9 cellular contexts compared by ENCODE assay signal in genomic region chr3:112364291-112364690, GRCh38. TPM values are rescaled to one million over a fixed set of nuclear protein-coding genes. Genes with fewer than 3 reads are reported as not detected.
A peak's percentile ranks its signal among the peaks of the same experiment; 100 is the strongest.
DNase-seq lines count a peak whose midpoint lies in the region; ATAC-seq and TF ChIP-seq lines count a peak whose summit lies in the region.
"Had no signal": no experiment of that assay in that cellular context is flagged by ENCODE, and none has a peak within 500 bp of the region (broad histone marks: within the 10 kb centered on the region; RNA-seq: fewer than 3 reads in every experiment).

No MANE protein-coding gene starts in this region.

- no peak for DNase-seq in activated T-helper 1 cell treated with anti-CD3 and anti-CD28 coated beads, Interleukin-12 subunit alpha, Interleukin-12 subunit beta, Interleukin-2, Interleukin-4 antibody, amounts not matched to agents 30 ng/mL and 10 ng/mL and 1 ng/mL, durations not matched to agents 14 hours and 24 hours and 36 hours (ENCODE audit: low spot score)
- no peak for DNase-seq in body of pancreas
- DNase-seq in anterior cingulate cortex (lab: John Stamatoyannopoulos, UW) = no peak
- DNase-seq in KBM-7 = no peak
- no peak for DNase-seq in smooth muscle cell (lab: John Stamatoyannopoulos, UW; ENCODE audit: unreplicated experiment)
- DNase-seq: posterior cingulate gyrus had no signal

- H3K4me2 ChIP-seq in smooth muscle cell = no peak overlapping the region

- peak overlapping the region; percentile 18 for H3K27ac Mint-ChIP-seq in activated T-helper 1 cell treated with anti-CD3 and anti-CD28 coated beads, Interleukin-12 subunit alpha, Interleukin-12 subunit beta, Interleukin-2, Interleukin-4 antibody, amounts not matched to agents 30 ng/mL and 10 ng/mL and 1 ng/mL, durations not matched to agents 14 hours and 24 hours and 36 hours

- peak; percentile 66 for ATAC-seq in GM18868 (IDR thresholded peaks at IDR 0.05; ENCODE audit: unreplicated experiment)
- peak; percentile 64 for ATAC-seq in HG02852 (IDR thresholded peaks at IDR 0.05; ENCODE audit: unreplicated experiment)
- ATAC-seq in body of pancreas = no peak

- no peaks in the 10 kb centered on the region for H3K9me3 Mint-ChIP-seq in activated T-helper 1 cell treated with anti-CD3 and anti-CD28 coated beads, Interleukin-12 subunit alpha, Interleukin-12 subunit beta, Interleukin-2, Interleukin-4 antibody, amounts not matched to agents 30 ng/mL and 10 ng/mL and 1 ng/mL, durations not matched to agents 14 hours and 24 hours and 36 hours

- no peaks in the 10 kb centered on the region for H3F3A ChIP-seq in smooth muscle cell (ENCODE audit: low read depth)

- H3K4me1 ChIP-seq in ACC112 (ENCODE audit: control insufficient read depth, insufficient read depth, low read length, unreplicated experiment) (peaks cover 15% of the 10 kb centered on the region), body of pancreas (no peaks in the 10 kb centered on the region), smooth muscle cell (ENCODE audit: low read depth) (no peaks in the 10 kb centered on the region)

- no peak for TF ChIP-seq POLR2A in body of pancreas (IDR thresholded peaks at IDR 0.05)

- H3K4me3 ChIP-seq in ACC112 (ENCODE audit: low read depth, low read length) (no peak overlapping the region), body of pancreas (no peak overlapping the region), smooth muscle cell (no peak overlapping the region)

- H3K4me3 Mint-ChIP-seq in activated T-helper 1 cell treated with anti-CD3 and anti-CD28 coated beads, Interleukin-12 subunit alpha, Interleukin-12 subunit beta, Interleukin-2, Interleukin-4 antibody, amounts not matched to agents 30 ng/mL and 10 ng/mL and 1 ng/mL, durations not matched to agents 14 hours and 24 hours and 36 hours = peak overlapping the region; percentile 49

- H3K27ac ChIP-seq in ACC112 (ENCODE audit: low read depth, low read length) (no peak overlapping the region), body of pancreas (no peak overlapping the region), smooth muscle cell (ENCODE audit: low read depth) (no peak overlapping the region)

- H3K27me3 Mint-ChIP-seq in activated T-helper 1 cell treated with anti-CD3 and anti-CD28 coated beads, Interleukin-12 subunit alpha, Interleukin-12 subunit beta, Interleukin-2, Interleukin-4 antibody, amounts not matched to agents 30 ng/mL and 10 ng/mL and 1 ng/mL, durations not matched to agents 14 hours and 24 hours and 36 hours (ENCODE audit: insufficient read depth) = no peaks in the 10 kb centered on the region

- H4K20me1 ChIP-seq in smooth muscle cell (ENCODE audit: low read depth) = no peaks in the 10 kb centered on the region

- H3K9me3 ChIP-seq in body of pancreas (no peaks in the 10 kb centered on the region), smooth muscle cell (replicated peaks; ENCODE audit: low read depth) (no peaks in the 10 kb centered on the region)

- H3K27me3 ChIP-seq in ACC112 (ENCODE audit: insufficient read depth, low read length) (no peaks in the 10 kb centered on the region), body of pancreas (no peaks in the 10 kb centered on the region), smooth muscle cell (ENCODE audit: low read depth) (no peaks in the 10 kb centered on the region)

- peak overlapping the region; percentile 54 for H2AFZ ChIP-seq in ACC112 (ENCODE audit: low read length, unreplicated experiment)
- no peak overlapping the region for H2AFZ ChIP-seq in smooth muscle cell (ENCODE audit: low read depth)

- intact Hi-C loops in activated T-helper 1 cell treated with anti-CD3 and anti-CD28 coated beads, Interleukin-12 subunit alpha, Interleukin-12 subunit beta, Interleukin-2, Interleukin-4 antibody, amounts not matched to agents 30 ng/mL and 10 ng/mL and 1 ng/mL, durations not matched to agents 14 hours and 24 hours and 36 hours (cut with micrococcal nuclease) = loop anchor here (1.0 to 2.0 kb wide), 3 partner anchors 9 to 73 kb away; no protein-coding TSS in a partner anchor
- intact Hi-C loops in body of pancreas (cut with DNase I) = no loop called here

- peaks cover 48% of the 10 kb centered on the region for H3K36me3 Mint-ChIP-seq in activated T-helper 1 cell treated with anti-CD3 and anti-CD28 coated beads, Interleukin-12 subunit alpha, Interleukin-12 subunit beta, Interleukin-2, Interleukin-4 antibody, amounts not matched to agents 30 ng/mL and 10 ng/mL and 1 ng/mL, durations not matched to agents 14 hours and 24 hours and 36 hours (ENCODE audit: low read depth)

- in situ Hi-C loops in KBM-7 (cut with MboI; ENCODE audit: low pct_unique_long_range_greater_than_20kb, low sequenced_read_pairs) = no loop called here

- no peak for TF ChIP-seq CTCF in body of pancreas (IDR thresholded peaks at IDR 0.05)
- no peak for TF ChIP-seq CTCF in smooth muscle cell (IDR thresholded peaks at IDR 0.05; ENCODE audit: borderline replicate concordance, insufficient read depth, poor library complexity, severe bottlenecking)

- H3K79me2 ChIP-seq in ACC112 (ENCODE audit: control insufficient read depth, insufficient read depth, low read length, unreplicated experiment) = no peaks in the 10 kb centered on the region
- no peaks in the 10 kb centered on the region for H3K79me2 ChIP-seq in smooth muscle cell (ENCODE audit: low read depth)

- H3K4me1 Mint-ChIP-seq in activated T-helper 1 cell treated with anti-CD3 and anti-CD28 coated beads, Interleukin-12 subunit alpha, Interleukin-12 subunit beta, Interleukin-2, Interleukin-4 antibody, amounts not matched to agents 30 ng/mL and 10 ng/mL and 1 ng/mL, durations not matched to agents 14 hours and 24 hours and 36 hours (ENCODE audit: low read depth) = peaks cover 50% of the 10 kb centered on the region

- H3K36me3 ChIP-seq in ACC112 (ENCODE audit: insufficient read depth, low read length) (no peaks in the 10 kb centered on the region), body of pancreas (replicated peaks in 1 of 2; ENCODE audit: insufficient read depth in 1 of 2, low read depth in 2 of 2) (no peaks in the 10 kb centered on the region), smooth muscle cell (ENCODE audit: low read depth) (no peaks in the 10 kb centered on the region)

- no peak overlapping the region for H3K9ac ChIP-seq in smooth muscle cell (ENCODE audit: low read depth)

- 65 to 73% methylated on average over 1 of the region's 1 CpG for WGBS in body of pancreas, 2 donors
- WGBS in smooth muscle cell (ENCODE audit: low lambda C conversion rate) = 97% methylated on average over 1 of the region's 1 CpG

RNA-seq across cellular contexts. Expression of gene CD200, which starts 31.3 kb away (rescaled TPM):
- 141 TPM in 2 replicates for total RNA-seq in activated T-helper 1 cell treated with anti-CD3 and anti-CD28 coated beads, Interleukin-12 subunit alpha, Interleukin-12 subunit beta, Interleukin-2, Interleukin-4 antibody, amounts not matched to agents 30 ng/mL and 10 ng/mL and 1 ng/mL, durations not matched to agents 14 hours and 24 hours and 36 hours
- total RNA-seq in body of pancreas = 1 to 10 TPM; 2.0 to 2.6 TPM
- total RNA-seq in smooth muscle cell = 7.8 and 10.0 TPM in 2 replicates
- polyA plus RNA-seq in smooth muscle cell = 9.3 and 12.4 TPM in 2 replicates

Comparison
In these comparisons a context has a peak if more than half of its experiments do, and no peak if none do; other contexts are left out.
1. RNA of gene CD200, which starts 31.3 kb away (total RNA-seq): 141 TPM in activated T-helper 1 cell treated with anti-CD3 and anti-CD28 coated beads, Interleukin-12 subunit alpha, Interleukin-12 subunit beta, Interleukin-2, Interleukin-4 antibody, amounts not matched to agents 30 ng/mL and 10 ng/mL and 1 ng/mL, durations not matched to agents 14 hours and 24 hours and 36 hours; 7.8 to 10.0 TPM in smooth muscle cell and 2.0 to 2.6 TPM in body of pancreas; every median in the first group is over 10 times any median in the second.